ENCODE assay signal across 9 cellular contexts in the genomic region with DNA sequence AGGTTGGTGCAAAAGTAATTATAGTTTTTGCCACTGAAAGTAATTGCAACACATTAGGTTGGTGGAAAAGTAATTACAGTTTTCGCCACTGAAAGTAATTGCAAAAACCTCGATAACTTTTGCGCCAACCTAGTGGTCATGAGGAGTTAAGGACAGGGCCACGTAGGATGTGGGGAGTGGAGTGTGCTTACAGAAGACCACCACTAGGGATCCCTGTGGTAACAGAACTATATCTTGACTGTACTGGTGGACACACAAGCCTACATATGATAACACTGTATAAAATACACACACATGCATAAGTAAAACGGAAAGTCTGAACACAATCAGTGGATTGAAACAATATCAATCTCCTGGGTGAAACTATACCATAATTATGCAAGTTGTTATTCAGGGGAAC.
DNase-seq lines count a peak whose midpoint lies in the region; ATAC-seq and TF ChIP-seq lines count a peak whose summit lies in the region.
"Had no signal": no experiment of that assay in that cellular context is flagged by ENCODE, and none has a peak within 500 bp of the region (broad histone marks: within the 10 kb centered on the region; RNA-seq: fewer than 3 reads in every experiment).

No MANE protein-coding gene starts in this region.

- intact Hi-C loops in CD4-positive, alpha-beta memory T cell (cut with micrococcal nuclease): no loop called here

- no peaks in the 10 kb centered on the region for H3K4me1 Mint-ChIP-seq in HFFc6 (ENCODE audit: low read depth)
- peaks cover 0 to 5% (median under 1%) of the 10 kb centered on the region in 4 donors for H3K4me1 Mint-ChIP-seq in CD4-positive, alpha-beta memory T cell

- TF ChIP-seq CTCF in AG04450 (IDR thresholded peaks at IDR 0.05; ENCODE audit: low read depth, low read length) (0 out of 2 replicates have a peak, but pooled peaks have one; percentile 17), epithelial cell of esophagus (IDR thresholded peaks at IDR 0.05; ENCODE audit: insufficient read depth, low read depth, low read length, missing control alignments) (peak; percentile 14), HFFc6 (IDR thresholded peaks at IDR 0.05) (no peak; the same call in 1 of the 2 replicates), suprapubic skin (IDR thresholded peaks at IDR 0.05) (peak in 1 of 2 donors; percentile 8)

- CTCF ChIA-PET in AG04450 (lab: Charles Lee): no interaction called here
- CTCF ChIA-PET in CD4-positive, alpha-beta memory T cell (lab: Charles Lee; ENCODE audit: partially characterized antibody): no interaction called here

- POLR2A ChIA-PET in AG04450 (lab: Yijun Ruan, JAX): no interaction called here
- POLR2A ChIA-PET in CD4-positive, alpha-beta memory T cell (lab: Charles Lee; ENCODE audit: partially characterized antibody): no interaction called here

- 65% methylated on average over 5 of the region's 5 CpGs for WGBS in suprapubic skin

- no peak for DNase-seq in AG04450 (ENCODE audit: low read depth, low spot score)
- peak; percentile 56 for DNase-seq in NAMALWA (ENCODE audit: low spot score)
- DNase-seq in epithelial cell of esophagus (ENCODE audit: low read depth): peak; percentile 2
- no peak for DNase-seq in HFFc6
- DNase-seq in effector CD8-positive, alpha-beta T cell (lab: John Stamatoyannopoulos, UW): no peak
- DNase-seq in suprapubic skin (ENCODE audit: low spot score in 2 of 2): no peak
- DNase-seq in CD4-positive, alpha-beta memory T cell: no peak
- DNase-seq: NCI-H187 treated with DMSO at 0.1 percent for 48 hours had no signal

- TF ChIP-seq EP300 in suprapubic skin (IDR thresholded peaks at IDR 0.05): no peak

- TF ChIP-seq POLR2A in suprapubic skin (IDR thresholded peaks at IDR 0.05): no peak

- peaks cover 20% of the 10 kb centered on the region for H3K9me3 Mint-ChIP-seq in HFFc6
- H3K9me3 Mint-ChIP-seq in CD4-positive, alpha-beta memory T cell: peaks cover 2 to 12% (median 6%) of the 10 kb centered on the region in 8 donors

- peak; percentile 90 for ATAC-seq in GM19372 (IDR thresholded peaks at IDR 0.05; ENCODE audit: low read depth, unreplicated experiment)

- no peaks in the 10 kb centered on the region for H3K9me3 ChIP-seq in AG04450 (ENCODE audit: control insufficient read depth, insufficient read depth, low read length)
- no peaks in the 10 kb centered on the region for H3K9me3 ChIP-seq in suprapubic skin
- no peaks in the 10 kb centered on the region for H3K9me3 ChIP-seq in CD4-positive, alpha-beta memory T cell (ENCODE audit: control insufficient read depth in 1 of 2, low read length in 2 of 2)

- no peaks in the 10 kb centered on the region for H3K27me3 ChIP-seq in AG04450 (ENCODE audit: control insufficient read depth, insufficient read depth, low read length)
- no peaks in the 10 kb centered on the region for H3K27me3 ChIP-seq in suprapubic skin
- no peaks in the 10 kb centered on the region for H3K27me3 ChIP-seq in CD4-positive, alpha-beta memory T cell (ENCODE audit: insufficient read depth, low read length)

- no peaks in the 10 kb centered on the region for H3K4me1 ChIP-seq in suprapubic skin
- H3K4me1 ChIP-seq in CD4-positive, alpha-beta memory T cell (ENCODE audit: insufficient read depth, low read length): no peaks in the 10 kb centered on the region

- no peak overlapping the region for H3K4me3 Mint-ChIP-seq in HFFc6
- H3K4me3 Mint-ChIP-seq in CD4-positive, alpha-beta memory T cell: no peak overlapping the region

- H3K27ac ChIP-seq in AG04450 (ENCODE audit: low read depth, low read length) (no peak overlapping the region), suprapubic skin (no peak overlapping the region)
- H3K27ac ChIP-seq in CD4-positive, alpha-beta memory T cell (ENCODE audit: low read depth, low read length): no peak overlapping the region

- no peak overlapping the region for H3K4me3 ChIP-seq in AG04450 (ENCODE audit: low read depth, low read length)
- H3K4me3 ChIP-seq in epithelial cell of esophagus (ENCODE audit: low read length): no peak overlapping the region
- no peak overlapping the region for H3K4me3 ChIP-seq in suprapubic skin
- H3K4me3 ChIP-seq in CD4-positive, alpha-beta memory T cell (ENCODE audit: low read length in 2 of 2): no peak overlapping the region

- no peaks in the 10 kb centered on the region for H3K36me3 ChIP-seq in suprapubic skin
- no peaks in the 10 kb centered on the region for H3K36me3 ChIP-seq in CD4-positive, alpha-beta memory T cell (ENCODE audit: insufficient read depth, low read length)

- H3K36me3 Mint-ChIP-seq in HFFc6 (ENCODE audit: low read depth): no peaks in the 10 kb centered on the region
- H3K36me3 Mint-ChIP-seq in CD4-positive, alpha-beta memory T cell: peaks cover 0 to 2% of the 10 kb centered on the region in 2 donors

- H3K27ac Mint-ChIP-seq in HFFc6: no peak overlapping the region
- H3K27ac Mint-ChIP-seq in CD4-positive, alpha-beta memory T cell: no peak overlapping the region

- peaks cover 3% of the 10 kb centered on the region; the same call in 1 of the 2 replicates for H3K27me3 Mint-ChIP-seq in HFFc6 (ENCODE audit: insufficient read depth)
- H3K27me3 Mint-ChIP-seq in CD4-positive, alpha-beta memory T cell: no peaks in the 10 kb centered on the region

Comparison
In these comparisons a context has a peak if more than half of its experiments do, and no peak if none do; other contexts are left out.
1. DNase-seq: peak in NAMALWA (single experiment) and epithelial cell of esophagus (single experiment); none in AG04450 (single experiment), HFFc6 (single experiment), effector CD8-positive, alpha-beta T cell (single experiment), suprapubic skin (0 of 2) and CD4-positive, alpha-beta memory T cell (0 of 5).